1 cellular context compared by ENCODE assay signal in genomic region chr1:97332716-97333115, GRCh38.
TF ChIP-seq lines count a peak whose summit lies in the region.

No MANE protein-coding gene starts in this region.

TF ChIP-seq in IMR-90, 13 proteins besides CTCF, POLR2A, EP300 and RAD21:
- peak; percentile 29; the same call in 1 of the 2 replicates for TF ChIP-seq MAFK (IDR thresholded peaks at IDR 0.05; ENCODE audit: low read depth, low read length)
- TF ChIP-seq FOS (IDR thresholded peaks at IDR 0.05; ENCODE audit: low read depth, low read length) = peak; percentile 70
- TF ChIP-seq MXI1 (IDR thresholded peaks at IDR 0.05; ENCODE audit: borderline replicate concordance, low read depth, low read length) = no peak
